Comparison of ENCODE assay signal across 21 cellular contexts in genomic region chr4:1231637-1232360, GRCh38. TPM values are rescaled to one million over a fixed set of nuclear protein-coding genes. Genes with fewer than 3 reads are reported as not detected.
DNase-seq lines count a peak whose midpoint lies in the region; ATAC-seq and TF ChIP-seq lines count a peak whose summit lies in the region.
"Had no signal": no experiment of that assay in that cellular context is flagged by ENCODE, and none has a peak within 500 bp of the region (broad histone marks: within the 10 kb centered on the region; RNA-seq: fewer than 3 reads in every experiment).

No MANE protein-coding gene starts in this region.

- CTCF ChIA-PET in CD8-positive, alpha-beta T cell (lab: Charles Lee): no interaction called here

- H3K9me3 Mint-ChIP-seq in CD8-positive, alpha-beta T cell: no peaks in the 10 kb centered on the region
- H3K9me3 Mint-ChIP-seq in nephron: no peaks in the 10 kb centered on the region
- H3K9me3 Mint-ChIP-seq: activated T-helper 2 cell treated with anti-CD3 and anti-CD28 coated beads, Interferon-gamma antibody, Interleukin-2, Interleukin-4, amounts not matched to agents 10 μg/mL and 5 μg/mL and 100 μg/mL, durations not matched to agents 14 hours and 24 hours and 36 hours had no signal

- H3K27ac Mint-ChIP-seq in CD8-positive, alpha-beta T cell: peak overlapping the region; percentile 57
- peak overlapping the region in 2 of 3 experiments; percentile 94 to 98 for H3K27ac Mint-ChIP-seq in nephron

- peaks cover 50% of the 10 kb centered on the region for H3K36me3 ChIP-seq in CD8-positive, alpha-beta T cell (ENCODE audit: insufficient read depth, low read length)

- POLR2A ChIA-PET in CD8-positive, alpha-beta T cell (lab: Charles Lee): no interaction called here

- H3K27ac ChIP-seq in CD8-positive, alpha-beta T cell (ENCODE audit: low read depth, low read length): no peak overlapping the region
- no peak overlapping the region for H3K27ac ChIP-seq in epithelial cell of prostate
- H3K27ac ChIP-seq: right atrium auricular region had no signal

- ATAC-seq in CD8-positive, alpha-beta T cell: no peak
- ATAC-seq in GM18498 (IDR thresholded peaks at IDR 0.05; ENCODE audit: unreplicated experiment) (no peak), left lobe of liver (no peak)
- ATAC-seq: mucosa of descending colon, SK-N-SH treated with all-trans-retinoic acid at 6 μM for 48 hours had no signal

- no peaks in the 10 kb centered on the region for H3K4me1 ChIP-seq in CD8-positive, alpha-beta T cell (ENCODE audit: insufficient read depth, low read length)
- H3K4me1 ChIP-seq: HAP-1 had no signal

- no peak overlapping the region for H3K4me3 ChIP-seq in CD8-positive, alpha-beta T cell (ENCODE audit: low read depth, low read length)
- H3K4me3 ChIP-seq: HAP-1, left ventricle myocardium inferior, mucosa of descending colon, right atrium auricular region had no signal

- peaks cover 83% of the 10 kb centered on the region for H3K36me3 Mint-ChIP-seq in CD8-positive, alpha-beta T cell
- peaks cover 63% of the 10 kb centered on the region for H3K36me3 Mint-ChIP-seq in nephron (ENCODE audit: low read depth)

- DNase-seq in CD8-positive, alpha-beta T cell: no peak
- DNase-seq in HPDE6-E6E7 (ENCODE audit: extremely low spot score): peak; percentile 60
- DNase-seq in epithelial cell of prostate (ENCODE audit: low read depth, low spot score): peak; percentile 58
- DNase-seq in left lobe of liver (ENCODE audit: low spot score): no peak
- no peak for DNase-seq in medulla oblongata (ENCODE audit: extremely low spot score)
- DNase-seq in C1 segment of cervical spinal cord (lab: John Stamatoyannopoulos, UW): no peak
- DNase-seq: activated CD4-positive, alpha-beta T cell treated with anti-CD3 and anti-CD28 coated beads for 1 hour; dermis blood vessel endothelial cell; glutamatergic neuron; left ventricle myocardium inferior; NCI-H1092; NCI-H2081 treated with DMSO at 0.1 percent for 48 hours; NCI-H510A treated with DMSO at 0.1 percent for 48 hours; substantia nigra had no signal

- no peaks in the 10 kb centered on the region for H3K27me3 Mint-ChIP-seq in CD8-positive, alpha-beta T cell (ENCODE audit: low read depth)
- no peaks in the 10 kb centered on the region for H3K27me3 Mint-ChIP-seq in nephron (ENCODE audit: low read depth)

- H3K4me1 Mint-ChIP-seq in CD8-positive, alpha-beta T cell (ENCODE audit: low read depth): peaks cover 8% of the 10 kb centered on the region
- peaks cover 35% of the 10 kb centered on the region for H3K4me1 Mint-ChIP-seq in nephron

- H3K4me3 Mint-ChIP-seq in CD8-positive, alpha-beta T cell: no peak overlapping the region
- H3K4me3 Mint-ChIP-seq in nephron: no peak overlapping the region

- intact Hi-C loops in CD8-positive, alpha-beta T cell (cut with DNase I, micrococcal nuclease): no loop called here

- no peak for TF ChIP-seq CTCF in CD8-positive, alpha-beta T cell (IDR thresholded peaks at IDR 0.05)
- TF ChIP-seq CTCF in nephron (IDR thresholded peaks at IDR 0.05; ENCODE audit: unreplicated experiment in 3 of 3): no peak

- H3K9me3 ChIP-seq in CD8-positive, alpha-beta T cell (ENCODE audit: low read length): no peaks in the 10 kb centered on the region
- H3K9me3 ChIP-seq: HAP-1, left ventricle myocardium inferior, mucosa of descending colon, right atrium auricular region had no signal

- no peaks in the 10 kb centered on the region for H3K27me3 ChIP-seq in CD8-positive, alpha-beta T cell (ENCODE audit: insufficient read depth, low read length)
- H3K27me3 ChIP-seq: right atrium auricular region had no signal

RNA-seq across cellular contexts. Expression of gene CTBP1, which starts 17.1 kb away (rescaled TPM):
- 100 to 1,000 TPM; 129 to 132 TPM for total RNA-seq in CD8-positive, alpha-beta T cell
- 97.0 TPM for total RNA-seq in left lobe of liver

RNA-seq across cellular contexts. Expression of gene MAEA, which starts 57.9 kb away (rescaled TPM):
- total RNA-seq in CD8-positive, alpha-beta T cell: 10 to 100 TPM; 74.6 to 77.6 TPM
- 33.3 TPM for total RNA-seq in left lobe of liver

RNA-seq across cellular contexts. Expression of gene SPON2, which starts 59.4 kb away (rescaled TPM):
- 10 to 100 TPM; 25.1 to 26.4 TPM for total RNA-seq in CD8-positive, alpha-beta T cell
- total RNA-seq in left lobe of liver: 54.3 TPM

Comparison
In these comparisons a context has a peak if more than half of its experiments do, and no peak if none do; other contexts are left out.
1. DNase-seq: peak in HPDE6-E6E7 (single experiment) and epithelial cell of prostate (single experiment); none in CD8-positive, alpha-beta T cell (0 of 7), left lobe of liver (single experiment), medulla oblongata (single experiment) and C1 segment of cervical spinal cord (0 of 14).